In the genomic region with DNA sequence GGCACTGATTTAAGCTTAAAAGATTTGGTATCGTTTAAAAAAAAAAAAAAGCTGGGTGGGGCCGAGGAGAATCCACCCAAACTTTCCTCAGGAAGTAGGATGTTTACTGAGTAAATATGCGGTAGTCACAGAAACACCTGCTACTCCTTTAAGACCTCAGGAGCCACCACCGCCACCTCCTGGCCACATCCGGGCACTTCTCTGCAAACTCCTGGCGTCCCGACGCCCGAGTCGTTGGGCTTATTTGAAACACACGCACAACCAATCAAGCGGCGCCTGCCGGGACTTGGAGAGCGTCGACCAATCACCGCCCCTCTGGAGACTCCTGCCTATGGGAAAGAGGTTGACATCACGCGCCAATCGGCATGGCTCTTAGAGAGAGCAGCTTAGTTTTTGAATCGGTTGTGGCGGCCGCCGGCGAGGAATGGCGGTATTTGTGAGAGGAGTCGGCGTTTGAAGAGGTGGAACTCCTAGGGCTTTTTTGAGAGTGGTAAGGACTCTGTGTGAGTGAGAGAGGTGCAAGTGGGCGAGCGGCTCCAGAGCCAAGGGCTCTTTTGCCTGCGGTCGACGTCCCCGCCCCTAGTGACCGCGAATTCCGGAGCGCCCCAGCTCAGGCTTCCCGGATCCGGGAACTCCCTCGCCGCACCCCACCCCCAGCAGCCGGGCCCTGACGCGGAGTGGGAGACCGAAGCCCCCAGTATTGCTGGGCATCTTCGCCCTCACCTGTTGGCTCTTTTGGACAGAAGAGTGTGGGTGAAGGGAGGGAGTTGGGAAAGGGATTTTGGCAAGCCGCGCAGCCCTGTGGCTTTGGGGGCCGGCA, we compare ENCODE assay signal across 8 cellular contexts. TPM values are rescaled to one million over a fixed set of nuclear protein-coding genes. Genes with fewer than 3 reads are reported as not detected.
DNase-seq lines count a peak whose midpoint lies in the region; ATAC-seq lines count a peak whose summit lies in the region.

A gene with protein sequence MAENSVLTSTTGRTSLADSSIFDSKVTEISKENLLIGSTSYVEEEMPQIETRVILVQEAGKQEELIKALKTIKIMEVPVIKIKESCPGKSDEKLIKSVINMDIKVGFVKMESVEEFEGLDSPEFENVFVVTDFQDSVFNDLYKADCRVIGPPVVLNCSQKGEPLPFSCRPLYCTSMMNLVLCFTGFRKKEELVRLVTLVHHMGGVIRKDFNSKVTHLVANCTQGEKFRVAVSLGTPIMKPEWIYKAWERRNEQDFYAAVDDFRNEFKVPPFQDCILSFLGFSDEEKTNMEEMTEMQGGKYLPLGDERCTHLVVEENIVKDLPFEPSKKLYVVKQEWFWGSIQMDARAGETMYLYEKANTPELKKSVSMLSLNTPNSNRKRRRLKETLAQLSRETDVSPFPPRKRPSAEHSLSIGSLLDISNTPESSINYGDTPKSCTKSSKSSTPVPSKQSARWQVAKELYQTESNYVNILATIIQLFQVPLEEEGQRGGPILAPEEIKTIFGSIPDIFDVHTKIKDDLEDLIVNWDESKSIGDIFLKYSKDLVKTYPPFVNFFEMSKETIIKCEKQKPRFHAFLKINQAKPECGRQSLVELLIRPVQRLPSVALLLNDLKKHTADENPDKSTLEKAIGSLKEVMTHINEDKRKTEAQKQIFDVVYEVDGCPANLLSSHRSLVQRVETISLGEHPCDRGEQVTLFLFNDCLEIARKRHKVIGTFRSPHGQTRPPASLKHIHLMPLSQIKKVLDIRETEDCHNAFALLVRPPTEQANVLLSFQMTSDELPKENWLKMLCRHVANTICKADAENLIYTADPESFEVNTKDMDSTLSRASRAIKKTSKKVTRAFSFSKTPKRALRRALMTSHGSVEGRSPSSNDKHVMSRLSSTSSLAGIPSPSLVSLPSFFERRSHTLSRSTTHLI (plus strand): TSS at position 359 of the 820 bp plus-strand sequence. CDS start 3,805 bp downstream, outside the sequence.

- ATAC-seq in GM21360 (IDR thresholded peaks at IDR 0.05; ENCODE audit: unreplicated experiment), result peak; percentile 98

- POLR2A ChIA-PET in activated CD8-positive, alpha-beta memory T cell treated with anti-CD3 and anti-CD28 coated beads for 36 hours (lab: Charles Lee), result interaction anchor here (0.7 to 1.6 kb wide), 2 partner anchors 40 to 41 kb away, joined by 3 to 5 read pairs; partner anchors contain the start of gene NCEH1

- no peaks in the 10 kb centered on the region for H3K36me3 ChIP-seq in effector memory CD4-positive, alpha-beta T cell (ENCODE audit: control insufficient read depth, insufficient read depth, low read length)

- DNase-seq in COR-L47 (lab: John Stamatoyannopoulos, UW) (peak; percentile 100), HT1080 (ENCODE audit: low read depth) (peak; percentile 100), NOMO-1 (lab: John Stamatoyannopoulos, UW; ENCODE audit: unreplicated experiment in 2 of 2) (peak; percentile 100), lung microvascular endothelial cell (ENCODE audit: low read depth in 2 of 2) (peak; percentile 100)
- DNase-seq in effector memory CD4-positive, alpha-beta T cell, result peak; percentile 96 to 98 (median 98)
- peak; percentile 93 to 97 (median 93) for DNase-seq in stimulated activated CD4-positive, alpha-beta T cell treated with anti-CD3 and anti-CD28 coated beads, TNF-alpha, amount 100 ng/mL, for 48 hours (ENCODE audit: low read depth in 3 of 3)

- H3K27me3 ChIP-seq in effector memory CD4-positive, alpha-beta T cell (replicated peaks; ENCODE audit: control insufficient read depth, insufficient read depth, low read length, poor library complexity, severe bottlenecking), result no peaks in the 10 kb centered on the region

- CTCF ChIA-PET in activated CD8-positive, alpha-beta memory T cell treated with anti-CD3 and anti-CD28 coated beads for 36 hours (lab: Charles Lee), result interaction anchor here (0.8 to 1.7 kb wide), 4 partner anchors 14 to 135 kb away, joined by 3 to 6 read pairs (median 3); partner anchors contain the start of gene NCEH1

- peaks cover 7% of the 10 kb centered on the region for H3K4me1 ChIP-seq in effector memory CD4-positive, alpha-beta T cell (ENCODE audit: control insufficient read depth, insufficient read depth, low read length, poor library complexity, severe bottlenecking)

- H3K27ac ChIP-seq in effector memory CD4-positive, alpha-beta T cell (ENCODE audit: insufficient read depth, low read length, poor library complexity, severe bottlenecking), result peak within 1 kb of the TSS; percentile 67

- no peaks in the 10 kb centered on the region for H3K9me3 ChIP-seq in effector memory CD4-positive, alpha-beta T cell (ENCODE audit: control insufficient read depth, low read length)

- H3K4me3 ChIP-seq in effector memory CD4-positive, alpha-beta T cell (ENCODE audit: insufficient read depth, low read depth, low read length, poor library complexity, severe bottlenecking), result peak within 1 kb of the TSS; percentile 83

RNA-seq across cellular contexts. Expression of the gene that starts here (rescaled TPM):
- 102 and 114 TPM in 2 replicates for total RNA-seq in HT1080 (2014; rRNA removed; shearing (Covaris generic))
- 119 and 145 TPM in 2 replicates for polyA plus RNA-seq in HT1080 (2015; cell fraction: cytosol; rRNA removed)
- polyA plus RNA-seq in HT1080 (2015; cell fraction: nucleus; rRNA removed), result 242 and 285 TPM in 2 replicates
- 10 to 100 TPM; 31.2 to 33.6 TPM for total RNA-seq in activated CD8-positive, alpha-beta memory T cell treated with anti-CD3 and anti-CD28 coated beads for 36 hours
- 15.1 and 18.5 TPM in 2 replicates for total RNA-seq in lung microvascular endothelial cell

Comparison
In these comparisons a context has a peak if more than half of its experiments do, and no peak if none do; other contexts are left out.
1. Peak in every context shown above with its lines: DNase-seq, ATAC-seq, H3K4me3 ChIP-seq and H3K27ac ChIP-seq.